In genomic region chr6:127190552-127190951, GRCh38 we compare ENCODE assay signal across 10 cellular contexts.
DNase-seq lines count a peak whose midpoint lies in the region; ATAC-seq and TF ChIP-seq lines count a peak whose summit lies in the region.
"Had no signal": no experiment of that assay in that cellular context is flagged by ENCODE, and none has a peak within 500 bp of the region (broad histone marks: within the 10 kb centered on the region; RNA-seq: fewer than 3 reads in every experiment).

No MANE protein-coding gene starts in this region.

- no peak overlapping the region for H3K4me3 Mint-ChIP-seq in endothelial cell (ENCODE audit: unreplicated experiment)
- no peak overlapping the region for H3K4me3 Mint-ChIP-seq in activated T-cell treated with anti-CD3 and anti-CD28 coated beads, Interleukin-2, amount 50 U/mL, for 4 hours
- H3K4me3 Mint-ChIP-seq: naive thymus-derived CD4-positive, alpha-beta T cell; T-helper 17 cell had no signal

- TF ChIP-seq CTCF in endothelial cell (IDR thresholded peaks at IDR 0.05; ENCODE audit: unreplicated experiment) (peak; percentile 39), testis (IDR thresholded peaks at IDR 0.05) (peak in 2 of 3 experiments; percentile 26 to 27)

- H3K9me3 ChIP-seq in testis, result no peaks in the 10 kb centered on the region

- no peak overlapping the region for H3K4me3 ChIP-seq in testis

- H3K27ac ChIP-seq in testis, result no peak overlapping the region

- intact Hi-C loops in testis (cut with DNase I; ENCODE audit: low total_unique reads), result no loop called here
- intact Hi-C loops in head of caudate nucleus (cut with DNase I), result no loop called here

- no peaks in the 10 kb centered on the region for H3K27me3 Mint-ChIP-seq in endothelial cell (ENCODE audit: unreplicated experiment)
- H3K27me3 Mint-ChIP-seq in activated T-cell treated with anti-CD3 and anti-CD28 coated beads, Interleukin-2, amount 50 U/mL, for 4 hours (ENCODE audit: low read depth), result peaks cover 3% of the 10 kb centered on the region

- 52 to 59% methylated on average over 2 of the region's 2 CpGs for WGBS in testis, 2 donors

- no peaks in the 10 kb centered on the region for H3K9me3 Mint-ChIP-seq in endothelial cell (ENCODE audit: unreplicated experiment)
- no peaks in the 10 kb centered on the region for H3K9me3 Mint-ChIP-seq in activated T-cell treated with anti-CD3 and anti-CD28 coated beads, Interleukin-2, amount 50 U/mL, for 4 hours
- H3K9me3 Mint-ChIP-seq: naive thymus-derived CD4-positive, alpha-beta T cell had no signal

- no peaks in the 10 kb centered on the region for H3K4me1 ChIP-seq in testis

- H3K27ac Mint-ChIP-seq in endothelial cell (ENCODE audit: unreplicated experiment), result no peak overlapping the region
- H3K27ac Mint-ChIP-seq: naive thymus-derived CD4-positive, alpha-beta T cell; T-helper 17 cell had no signal

- DNase-seq in SIG-M5 treated with dmso at 0.1 percent for 504 hours (lab: John Stamatoyannopoulos, UW; ENCODE audit: unreplicated experiment) (peak; percentile 51), SIG-M5 (lab: John Stamatoyannopoulos, UW) (no peak), NCI-H446 treated with DMSO at 0.1 percent for 48 hours (lab: John Stamatoyannopoulos, UW) (peak; percentile 13), endothelial cell (ENCODE audit: low spot score) (no peak), testis (no peak), KG1 (lab: John Stamatoyannopoulos, UW) (no peak), head of caudate nucleus (no peak)
- no peak for DNase-seq in activated T-cell treated with anti-CD3 and anti-CD28 coated beads, Interleukin-2, amount 50 U/mL, for 4 hours
- DNase-seq: T-helper 17 cell had no signal

- H3K36me3 ChIP-seq in testis (ENCODE audit: low read depth, missing control alignments), result no peaks in the 10 kb centered on the region

- H3K27me3 ChIP-seq in testis, result no peaks in the 10 kb centered on the region

- H3K4me1 Mint-ChIP-seq in endothelial cell (ENCODE audit: unreplicated experiment), result peaks cover 4% of the 10 kb centered on the region
- no peaks in the 10 kb centered on the region for H3K4me1 Mint-ChIP-seq in activated T-cell treated with anti-CD3 and anti-CD28 coated beads, Interleukin-2, amount 50 U/mL, for 4 hours (ENCODE audit: low read depth)
- H3K4me1 Mint-ChIP-seq: naive thymus-derived CD4-positive, alpha-beta T cell; T-helper 17 cell had no signal

- no peak for ATAC-seq in activated T-cell treated with anti-CD3 and anti-CD28 coated beads, Interleukin-2, amount 50 U/mL, for 4 hours
- ATAC-seq: naive thymus-derived CD4-positive, alpha-beta T cell; T-helper 17 cell had no signal

- no peak for TF ChIP-seq POLR2A in testis (IDR thresholded peaks at IDR 0.05)

- H3K36me3 Mint-ChIP-seq in endothelial cell (ENCODE audit: low read depth, unreplicated experiment), result no peaks in the 10 kb centered on the region
- H3K36me3 Mint-ChIP-seq in activated T-cell treated with anti-CD3 and anti-CD28 coated beads, Interleukin-2, amount 50 U/mL, for 4 hours (ENCODE audit: insufficient read depth), result no peaks in the 10 kb centered on the region
- H3K36me3 Mint-ChIP-seq: naive thymus-derived CD4-positive, alpha-beta T cell had no signal

Comparison
In these comparisons a context has a peak if more than half of its experiments do, and no peak if none do; other contexts are left out.
1. DNase-seq: peak in SIG-M5 treated with dmso at 0.1 percent for 504 hours (single experiment) and NCI-H446 treated with DMSO at 0.1 percent for 48 hours (single experiment); none in SIG-M5 (single experiment), endothelial cell (single experiment), testis (single experiment), KG1 (single experiment), head of caudate nucleus (0 of 42) and activated T-cell treated with anti-CD3 and anti-CD28 coated beads, Interleukin-2, amount 50 U/mL, for 4 hours (single experiment).